In the genomic region with DNA sequence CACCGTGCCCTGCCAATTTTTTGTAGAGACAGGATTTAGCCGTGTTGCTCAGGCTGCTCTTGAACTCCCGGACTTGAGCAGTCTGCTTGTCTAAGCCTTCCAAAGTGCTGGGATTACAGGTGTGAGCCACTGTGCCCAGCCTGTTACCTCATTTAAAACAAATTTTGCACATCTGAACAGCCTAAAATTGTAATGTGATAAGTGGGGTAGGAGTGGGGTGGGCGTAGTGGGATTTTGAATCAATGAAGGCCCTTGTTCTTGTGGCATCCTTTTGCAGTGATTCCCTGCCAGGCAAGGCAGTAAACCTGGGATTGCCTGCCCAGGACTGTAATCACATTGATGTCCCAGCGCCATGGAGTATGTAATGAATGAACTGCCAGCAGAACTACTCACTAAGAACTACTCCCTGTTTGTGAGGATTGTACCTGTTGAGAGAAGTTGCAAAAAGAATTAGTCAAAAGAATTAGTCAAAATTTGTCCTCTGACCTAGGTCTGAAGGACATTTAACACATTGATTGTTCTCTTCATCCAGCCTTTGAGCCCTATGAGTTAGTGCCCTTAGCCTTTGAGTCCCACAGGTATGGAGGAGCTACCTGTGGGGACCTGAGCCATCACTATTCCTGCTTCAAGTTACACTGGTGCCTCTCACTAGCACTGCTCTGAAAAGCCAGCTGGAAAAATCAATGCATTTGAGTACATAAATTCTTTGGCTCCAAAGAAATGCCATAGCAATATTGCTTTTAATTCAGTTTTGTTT, we compare ENCODE assay signal across 22 cellular contexts. TPM values are rescaled to one million over a fixed set of nuclear protein-coding genes. Genes with fewer than 3 reads are reported as not detected.
DNase-seq lines count a peak whose midpoint lies in the region; ATAC-seq and TF ChIP-seq lines count a peak whose summit lies in the region.
"Had no signal": no experiment of that assay in that cellular context is flagged by ENCODE, and none has a peak within 500 bp of the region (broad histone marks: within the 10 kb centered on the region; RNA-seq: fewer than 3 reads in every experiment).

No MANE protein-coding gene starts in this region.

- no peak for ATAC-seq in T-helper 17 cell
- ATAC-seq: body of pancreas had no signal

- POLR2A ChIA-PET in HEK293T (lab: Yijun Ruan, JAX), result no interaction called here

- H3K27me3 Mint-ChIP-seq in T-helper 17 cell, result no peaks in the 10 kb centered on the region

- peaks cover 20% of the 10 kb centered on the region for H3K36me3 Mint-ChIP-seq in T-helper 17 cell (ENCODE audit: low read depth)

- no peaks in the 10 kb centered on the region for H3K9me3 ChIP-seq in T-helper 17 cell (ENCODE audit: control insufficient read depth, low read length, poor library complexity, severe bottlenecking)
- H3K9me3 ChIP-seq: body of pancreas, MG63, right atrium auricular region, tibial nerve had no signal

- H3K27ac Mint-ChIP-seq in T-helper 17 cell, result peak overlapping the region; percentile 37
- H3K27ac Mint-ChIP-seq: nephron; T-helper 1 cell treated with Interleukin-12 subunit alpha and Interleukin-12 subunit beta and Interleukin-4 antibody, amounts not matched to agents 30 μg/mL and 1 μg/mL, for 36 hours had no signal

- no peak overlapping the region for H3K4me3 Mint-ChIP-seq in T-helper 17 cell
- H3K4me3 Mint-ChIP-seq: nephron; T-helper 1 cell treated with Interleukin-12 subunit alpha and Interleukin-12 subunit beta and Interleukin-4 antibody, amounts not matched to agents 30 μg/mL and 1 μg/mL, for 36 hours had no signal

- DNase-seq in stimulated activated CD4-positive, alpha-beta T cell treated with anti-CD3 and anti-CD28 coated beads, Interleukin-15, amount 100 ng/mL, for 24 hours, result peak; percentile 11
- DNase-seq in stimulated activated CD4-positive, alpha-beta T cell treated with anti-CD3 and anti-CD28 coated beads, Interleukin-4, amount 100 ng/mL, for 1 hour, result no peak
- DNase-seq in T-helper 17 cell, result no peak
- DNase-seq in epithelial cell of prostate (ENCODE audit: low read depth, low spot score), result no peak
- DNase-seq in SW480 (ENCODE audit: low spot score), result no peak
- DNase-seq in NCI-H510A (lab: John Stamatoyannopoulos, UW), result no peak
- DNase-seq in activated CD8-positive, alpha-beta memory T cell treated with anti-CD3 and anti-CD28 coated beads for 24 hours, result no peak
- DNase-seq in HEK293T (ENCODE audit: extremely low spot score), result no peak
- DNase-seq: activated CD4-positive, alpha-beta T cell treated with anti-CD3 and anti-CD28 coated beads for 4 hours; activated effector memory CD4-positive, alpha-beta T cell treated with Interleukin-2 at 50 U/mL for 16 hours; body of pancreas; DMS 273 treated with DMSO at 0.1 percent for 48 hours; MG63; NCI-H2029; NCI-H69; RPMI8226; stimulated activated CD4-positive, alpha-beta T cell treated with anti-CD3 and anti-CD28 coated beads, Interleukin-2, amount 100 ng/mL, for 24 hours; stimulated activated CD8-positive, alpha-beta memory T cell treated with anti-CD3 and anti-CD28 coated beads, Interleukin-4, amount 100 ng/mL, for 48 hours had no signal

- H3K4me1 Mint-ChIP-seq in T-helper 17 cell, result peaks cover 45% of the 10 kb centered on the region

- CTCF ChIA-PET in HEK293T (lab: Yijun Ruan, JAX), result interaction anchor here (0.6 kb wide), 1 partner anchor 11 kb away, joined by 3 read pairs; no protein-coding TSS in a partner anchor

- peak overlapping the region; percentile 83 for H3K27ac ChIP-seq in epithelial cell of prostate
- H3K27ac ChIP-seq: body of pancreas, right atrium auricular region, tibial nerve had no signal

TF ChIP-seq in HEK293T, 16 proteins besides CTCF, POLR2A, EP300 and RAD21:
- no peak for TF ChIP-seq HDGF (IDR thresholded peaks at IDR 0.05; ENCODE audit: borderline replicate concordance)
- no peak for TF ChIP-seq FOXK2 (IDR thresholded peaks at IDR 0.05)
TF ChIP-seq in HEK293T: peak in this region for 0.

RNA-seq across cellular contexts. Expression of a gene that starts 5.3 kb away (rescaled TPM):
- total RNA-seq in T-helper 17 cell, result 1,000 to 10,000 TPM; 1,044 to 1,284 TPM

RNA-seq across cellular contexts. Expression of a gene that starts 9.7 kb away (rescaled TPM):
- 10 to 100 TPM; 10.9 to 12.0 TPM for total RNA-seq in T-helper 17 cell
